In the genomic region with DNA sequence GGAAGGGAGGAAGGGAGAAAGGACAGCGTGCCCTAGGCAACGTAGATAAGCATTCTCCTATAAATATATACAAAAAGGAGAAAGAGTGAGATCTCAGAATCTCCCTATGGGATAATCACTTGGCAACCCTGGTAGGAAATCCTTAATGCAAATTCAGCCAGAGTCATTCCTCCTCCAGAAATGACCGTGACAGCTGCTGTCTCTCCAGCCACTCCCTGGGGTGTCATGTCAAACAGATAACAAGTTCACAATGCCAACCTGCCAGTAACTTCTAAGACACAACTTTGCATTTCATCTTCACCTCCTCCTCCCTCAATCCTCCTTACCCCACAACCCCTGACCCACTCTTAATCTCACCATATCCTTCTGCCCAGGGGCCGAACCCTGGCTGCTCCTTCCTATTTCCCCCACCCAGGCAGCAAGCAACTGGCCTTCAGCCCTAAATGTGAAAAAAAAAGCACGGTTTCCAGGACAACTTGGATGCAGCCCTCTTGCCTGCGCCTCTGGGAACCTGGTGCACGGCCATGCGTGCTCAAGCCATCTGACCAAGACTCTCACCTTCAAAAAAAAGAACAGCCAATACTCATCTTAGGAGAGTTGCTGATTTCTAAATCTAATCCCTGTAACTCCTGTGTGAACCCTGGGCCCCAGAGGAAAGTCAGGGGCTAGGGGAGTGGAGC, we compare ENCODE assay signal across 17 cellular contexts.
DNase-seq lines count a peak whose midpoint lies in the region; ATAC-seq, FAIRE-seq and TF ChIP-seq lines count a peak whose summit lies in the region.
"Had no signal": no experiment of that assay in that cellular context is flagged by ENCODE, and none has a peak within 500 bp of the region (broad histone marks: within the 10 kb centered on the region; RNA-seq: fewer than 3 reads in every experiment).

No MANE protein-coding gene starts in this region.

- H3K4me3 ChIP-seq in right cardiac atrium (ENCODE audit: low read length) (no peak overlapping the region), neural cell (ENCODE audit: low read length) (peak overlapping the region; percentile 12)
- H3K4me3 ChIP-seq: GM12878, GM23338, PC-9 had no signal

- no peaks in the 10 kb centered on the region for H3K36me3 ChIP-seq in neural cell (ENCODE audit: insufficient read depth, low read length)

- no peak for TF ChIP-seq CTCF in neural cell (IDR thresholded peaks at IDR 0.05; ENCODE audit: poor library complexity, severe bottlenecking)

- ATAC-seq in right cardiac atrium = peak; percentile 72 to 82
- no peak for ATAC-seq in HG02678 (IDR thresholded peaks at IDR 0.05; ENCODE audit: unreplicated experiment)
- ATAC-seq: GM12878, GM23338 had no signal

- no peaks in the 10 kb centered on the region for H3K9me2 ChIP-seq in neural cell (ENCODE audit: insufficient read depth, low read length)
- H3K9me2 ChIP-seq: SK-N-SH had no signal

- H3F3A ChIP-seq in neural cell (ENCODE audit: insufficient read depth, low read length, poor library complexity, severe bottlenecking) = no peaks in the 10 kb centered on the region

- no peak overlapping the region for H3K9ac ChIP-seq in neural cell (ENCODE audit: low read length)
- H3K9ac ChIP-seq: SK-N-SH had no signal

- H3K9me3 ChIP-seq in right cardiac atrium (ENCODE audit: control insufficient read depth, low read length) (no peaks in the 10 kb centered on the region), neural cell (ENCODE audit: low read length) (no peaks in the 10 kb centered on the region)
- H3K9me3 ChIP-seq: SK-N-SH had no signal

- H3K79me2 ChIP-seq in neural cell (replicated peaks; ENCODE audit: insufficient read depth, low read length) = no peaks in the 10 kb centered on the region

- no peaks in the 10 kb centered on the region for H3K27me3 ChIP-seq in right cardiac atrium (ENCODE audit: control insufficient read depth, insufficient read depth)
- H3K27me3 ChIP-seq in neural cell (ENCODE audit: insufficient read depth, low read depth, low read length) = no peaks in the 10 kb centered on the region

- TF ChIP-seq EP300 in neural cell (conservative IDR thresholded peaks at IDR 0.05; ENCODE audit: poor library complexity, severe bottlenecking) = no peak

- no peak overlapping the region for H3K4me2 ChIP-seq in neural cell (ENCODE audit: low read length)
- H3K4me2 ChIP-seq: GM23338, PC-9, SK-N-SH had no signal

- in situ Hi-C loops in G401 (cut with HindIII; ENCODE audit: low sequenced_read_pairs) = no loop called here

- H3K27ac ChIP-seq in right cardiac atrium (ENCODE audit: low read length) (peak overlapping the region; percentile 2), neural cell (ENCODE audit: low read length) (peak overlapping the region; percentile 45)
- H3K27ac ChIP-seq: PC-9 had no signal

- no peaks in the 10 kb centered on the region for H4K20me1 ChIP-seq in neural cell (ENCODE audit: insufficient read depth)

- FAIRE-seq in frontal cortex (lab: Jason Lieb, UNC) = no peak
- FAIRE-seq: GM12878 had no signal

- no peak overlapping the region for H2AFZ ChIP-seq in neural cell (ENCODE audit: low read depth, low read length)
- H2AFZ ChIP-seq: GM23338, PC-9 had no signal

- no peak for TF ChIP-seq RAD21 in neural cell (conservative IDR thresholded peaks at IDR 0.05)

- DNase-seq in G401 (ENCODE audit: low spot score) (peak; percentile 89), cerebellar cortex (ENCODE audit: low spot score) (peak; percentile 85), right cardiac atrium (peak; percentile 35 to 77 (median 77)), GDM1 (lab: John Stamatoyannopoulos, UW) (no peak), frontal cortex (ENCODE audit: low spot score in 2 of 2) (no peak), NCI-H2029 (lab: John Stamatoyannopoulos, UW) (no peak)
- DNase-seq: CD8-positive, alpha-beta memory T cell; KBM-7; NCI-H1048; NCI-H1694; NCI-H69; PC-9; SK-N-SH had no signal

- intact Hi-C loops in right cardiac atrium (cut with DNase I) = no loop called here

- 30% methylated on average over 8 of the region's 8 CpGs for WGBS in right cardiac atrium

- H3K4me1 ChIP-seq in right cardiac atrium (ENCODE audit: control insufficient read depth, insufficient read depth, low read length) = peaks cover 3% of the 10 kb centered on the region

TF ChIP-seq in neural cell, 6 proteins besides CTCF, POLR2A, EP300 and RAD21:
- TF ChIP-seq POLR2AphosphoS5 (IDR thresholded peaks at IDR 0.05) = no peak
- TF ChIP-seq EZH2 (IDR thresholded peaks at IDR 0.05; ENCODE audit: borderline replicate concordance, insufficient read depth, low read length, poor library complexity, severe bottlenecking) = no peak
- TF ChIP-seq SMC3 (conservative IDR thresholded peaks at IDR 0.05; ENCODE audit: poor library complexity) = no peak
- no peak for TF ChIP-seq MXI1 (conservative IDR thresholded peaks at IDR 0.05; ENCODE audit: poor library complexity, severe bottlenecking)
- TF ChIP-seq TAF1 (IDR thresholded peaks at IDR 0.05; ENCODE audit: low read depth) = no peak
- TF ChIP-seq, protein P1, sequence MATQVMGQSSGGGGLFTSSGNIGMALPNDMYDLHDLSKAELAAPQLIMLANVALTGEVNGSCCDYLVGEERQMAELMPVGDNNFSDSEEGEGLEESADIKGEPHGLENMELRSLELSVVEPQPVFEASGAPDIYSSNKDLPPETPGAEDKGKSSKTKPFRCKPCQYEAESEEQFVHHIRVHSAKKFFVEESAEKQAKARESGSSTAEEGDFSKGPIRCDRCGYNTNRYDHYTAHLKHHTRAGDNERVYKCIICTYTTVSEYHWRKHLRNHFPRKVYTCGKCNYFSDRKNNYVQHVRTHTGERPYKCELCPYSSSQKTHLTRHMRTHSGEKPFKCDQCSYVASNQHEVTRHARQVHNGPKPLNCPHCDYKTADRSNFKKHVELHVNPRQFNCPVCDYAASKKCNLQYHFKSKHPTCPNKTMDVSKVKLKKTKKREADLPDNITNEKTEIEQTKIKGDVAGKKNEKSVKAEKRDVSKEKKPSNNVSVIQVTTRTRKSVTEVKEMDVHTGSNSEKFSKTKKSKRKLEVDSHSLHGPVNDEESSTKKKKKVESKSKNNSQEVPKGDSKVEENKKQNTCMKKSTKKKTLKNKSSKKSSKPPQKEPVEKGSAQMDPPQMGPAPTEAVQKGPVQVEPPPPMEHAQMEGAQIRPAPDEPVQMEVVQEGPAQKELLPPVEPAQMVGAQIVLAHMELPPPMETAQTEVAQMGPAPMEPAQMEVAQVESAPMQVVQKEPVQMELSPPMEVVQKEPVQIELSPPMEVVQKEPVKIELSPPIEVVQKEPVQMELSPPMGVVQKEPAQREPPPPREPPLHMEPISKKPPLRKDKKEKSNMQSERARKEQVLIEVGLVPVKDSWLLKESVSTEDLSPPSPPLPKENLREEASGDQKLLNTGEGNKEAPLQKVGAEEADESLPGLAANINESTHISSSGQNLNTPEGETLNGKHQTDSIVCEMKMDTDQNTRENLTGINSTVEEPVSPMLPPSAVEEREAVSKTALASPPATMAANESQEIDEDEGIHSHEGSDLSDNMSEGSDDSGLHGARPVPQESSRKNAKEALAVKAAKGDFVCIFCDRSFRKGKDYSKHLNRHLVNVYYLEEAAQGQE (IDR thresholded peaks at IDR 0.05; ENCODE audit: borderline replicate concordance) = no peak

Comparison
In these comparisons a context has a peak if more than half of its experiments do, and no peak if none do; other contexts are left out.
1. DNase-seq: peak in G401 (single experiment), cerebellar cortex (single experiment) and right cardiac atrium (3 of 3); none in GDM1 (single experiment), frontal cortex (0 of 2) and NCI-H2029 (single experiment).